9 cellular contexts compared by ENCODE assay signal in the genomic region with DNA sequence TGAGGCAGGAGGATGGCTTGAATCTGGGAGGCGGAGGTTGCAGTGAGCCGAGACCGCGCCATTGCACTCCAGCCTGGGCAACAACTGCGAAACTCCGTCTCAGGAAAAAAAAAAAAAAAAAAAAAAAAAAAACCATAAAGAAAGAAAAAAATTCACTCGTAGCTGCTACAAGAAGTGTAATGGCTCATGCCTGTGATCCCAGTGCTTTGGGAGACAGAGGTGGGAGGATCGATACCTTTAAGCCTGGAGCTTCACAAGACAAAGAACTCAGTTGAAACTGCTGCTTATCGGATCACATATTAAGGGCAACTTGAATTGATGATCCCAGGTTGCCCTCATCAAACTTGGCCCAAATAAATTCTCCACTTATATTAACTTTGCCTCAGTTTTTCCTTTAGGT. TPM values are rescaled to one million over a fixed set of nuclear protein-coding genes. Genes with fewer than 3 reads are reported as not detected.
DNase-seq lines count a peak whose midpoint lies in the region; ATAC-seq and TF ChIP-seq lines count a peak whose summit lies in the region.
"Had no signal": no experiment of that assay in that cellular context is flagged by ENCODE, and none has a peak within 500 bp of the region (broad histone marks: within the 10 kb centered on the region; RNA-seq: fewer than 3 reads in every experiment).

No MANE protein-coding gene starts in this region.

- H3K9me3 Mint-ChIP-seq in activated naive CD4-positive, alpha-beta T cell treated with anti-CD3 and anti-CD28 coated beads, Interleukin-2, amount 10 ng/mL, durations not matched to agents 7 days and 5 days = peaks cover 6% of the 10 kb centered on the region

- no peak overlapping the region for H3K27ac Mint-ChIP-seq in activated naive CD4-positive, alpha-beta T cell treated with anti-CD3 and anti-CD28 coated beads, Interleukin-2, amount 10 ng/mL, durations not matched to agents 7 days and 5 days

- 97% methylated on average over 9 of the region's 9 CpGs for WGBS in hepatocyte (ENCODE audit: low lambda C conversion rate, missing lambda C conversion rate)

- TF ChIP-seq CTCF in VCaP (conservative IDR thresholded peaks at IDR 0.05) (no peak), hepatocyte (IDR thresholded peaks at IDR 0.05; ENCODE audit: poor library complexity) (no peak), thoracic aorta (IDR thresholded peaks at IDR 0.05) (no peak)

- H3K9me2 ChIP-seq in hepatocyte (replicated peaks; ENCODE audit: insufficient read depth) = no peaks in the 10 kb centered on the region

- peak overlapping the region; percentile 84 for H3K27ac ChIP-seq in VCaP
- H3K27ac ChIP-seq in hepatocyte = peak overlapping the region; percentile 94
- peak overlapping the region in 1 of 2 donors; percentile 89 for H3K27ac ChIP-seq in thoracic aorta

- H3K4me3 ChIP-seq in hepatocyte = peak overlapping the region; percentile 6
- H3K4me3 ChIP-seq in thoracic aorta = peak overlapping the region; percentile 87

- H3K27me3 Mint-ChIP-seq in activated naive CD4-positive, alpha-beta T cell treated with anti-CD3 and anti-CD28 coated beads, Interleukin-2, amount 10 ng/mL, durations not matched to agents 7 days and 5 days = peaks cover 7% of the 10 kb centered on the region

- peaks cover 31% of the 10 kb centered on the region for H3K4me1 Mint-ChIP-seq in activated naive CD4-positive, alpha-beta T cell treated with anti-CD3 and anti-CD28 coated beads, Interleukin-2, amount 10 ng/mL, durations not matched to agents 7 days and 5 days

- H3K4me3 Mint-ChIP-seq in activated naive CD4-positive, alpha-beta T cell treated with anti-CD3 and anti-CD28 coated beads, Interleukin-2, amount 10 ng/mL, durations not matched to agents 7 days and 5 days = peak overlapping the region; percentile 92

- peaks cover 31% of the 10 kb centered on the region for H3K79me2 ChIP-seq in hepatocyte

- no peaks in the 10 kb centered on the region for H3K36me3 ChIP-seq in hepatocyte (replicated peaks; ENCODE audit: insufficient read depth, low read depth)
- no peaks in the 10 kb centered on the region for H3K36me3 ChIP-seq in thoracic aorta
- H3K36me3 ChIP-seq: brain microvascular endothelial cell had no signal

- peaks cover 4% of the 10 kb centered on the region for H3K4me1 ChIP-seq in hepatocyte (ENCODE audit: insufficient read depth)
- H3K4me1 ChIP-seq in thoracic aorta (ENCODE audit: control insufficient read depth in 1 of 2, low read depth in 2 of 2) = peaks cover 17 to 23% of the 10 kb centered on the region in 2 donors

- H3K36me3 Mint-ChIP-seq in activated naive CD4-positive, alpha-beta T cell treated with anti-CD3 and anti-CD28 coated beads, Interleukin-2, amount 10 ng/mL, durations not matched to agents 7 days and 5 days = peaks cover 8% of the 10 kb centered on the region

- peak overlapping the region; percentile 70 for H3K4me2 ChIP-seq in hepatocyte

- peak overlapping the region; percentile 74 for H2AFZ ChIP-seq in hepatocyte

- no peak for ATAC-seq in thoracic aorta (ENCODE audit: insufficient number of reproducible peaks, low FRiP score, low read depth)
- no peak for ATAC-seq in HG03457 (IDR thresholded peaks at IDR 0.05; ENCODE audit: unreplicated experiment)
- ATAC-seq in GM18909 (IDR thresholded peaks at IDR 0.05; ENCODE audit: poor library complexity, unreplicated experiment) = no peak
- no peak for ATAC-seq in HG03175 (IDR thresholded peaks at IDR 0.05; ENCODE audit: unreplicated experiment)

- no peak for DNase-seq in activated naive CD4-positive, alpha-beta T cell treated with anti-CD3 and anti-CD28 coated beads, Interleukin-2, amount 10 ng/mL, durations not matched to agents 7 days and 5 days
- no peak for DNase-seq in activated naive CD4-positive, alpha-beta T cell (lab: John Stamatoyannopoulos, UW)
- DNase-seq in hepatocyte (ENCODE audit: low spot score) (no peak), thoracic aorta (ENCODE audit: low spot score) (no peak)

- H4K20me1 ChIP-seq in hepatocyte (ENCODE audit: insufficient read depth, poor library complexity, severe bottlenecking) = peaks cover 7% of the 10 kb centered on the region

- H3K9me3 ChIP-seq in hepatocyte (ENCODE audit: low read depth) (no peaks in the 10 kb centered on the region), thoracic aorta (no peaks in the 10 kb centered on the region)

- CTCF ChIA-PET in activated naive CD4-positive, alpha-beta T cell treated with anti-CD3 and anti-CD28 coated beads, Interleukin-2, amount 10 ng/mL, durations not matched to agents 7 days and 5 days (lab: Charles Lee) = no interaction called here

- H3K27me3 ChIP-seq in hepatocyte (no peaks in the 10 kb centered on the region), thoracic aorta (replicated peaks; ENCODE audit: insufficient read depth) (no peaks in the 10 kb centered on the region)
- H3K27me3 ChIP-seq: brain microvascular endothelial cell had no signal

RNA-seq across cellular contexts. Expression of gene ZCCHC7, which starts 1.0 kb away (rescaled TPM):
- total RNA-seq in hepatocyte (14.6 and 18.1 TPM in 2 replicates), thoracic aorta (10 to 100 TPM; 13.8 to 19.5 TPM)
- polyA plus RNA-seq in hepatocyte = 12.2 and 12.3 TPM in 2 replicates
